11 cellular contexts compared by ENCODE assay signal in the genomic region with DNA sequence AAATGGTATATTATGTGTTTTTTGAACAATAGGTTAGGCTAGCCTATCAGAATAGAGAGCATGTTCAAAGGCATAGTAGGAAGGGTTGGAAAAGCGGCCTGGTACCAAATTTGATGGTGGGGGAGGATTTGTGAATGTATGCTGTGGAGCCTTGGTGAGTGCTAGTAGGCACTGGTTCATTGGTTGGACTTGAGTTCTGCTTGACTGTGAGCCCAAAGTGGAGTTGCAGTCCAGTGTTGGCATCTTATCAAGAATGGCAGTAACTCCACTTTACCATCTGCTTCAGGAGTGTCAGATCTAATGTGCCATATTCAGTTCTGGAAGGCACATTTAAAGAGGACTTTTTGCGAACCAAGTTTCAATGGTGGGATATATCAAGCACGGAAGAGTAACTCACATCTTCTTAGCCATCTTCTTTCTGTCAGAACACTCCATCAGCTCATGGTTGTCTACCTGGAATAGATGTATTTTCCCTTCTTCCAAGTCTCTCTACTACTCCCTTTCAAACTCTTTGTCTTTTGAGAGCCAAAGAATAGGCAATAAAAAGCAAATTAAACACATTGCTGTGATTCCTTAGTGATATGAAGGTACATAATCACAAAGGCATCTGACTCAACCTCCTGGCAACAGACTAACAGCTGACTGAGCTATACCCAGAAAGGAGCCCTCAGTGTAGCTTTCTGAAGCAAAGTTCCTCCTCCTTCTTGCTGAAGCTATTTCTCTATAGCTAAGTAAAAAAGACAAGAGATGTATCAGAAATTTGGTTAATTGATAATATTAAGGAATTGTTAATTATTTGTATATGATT. TPM values are rescaled to one million over a fixed set of nuclear protein-coding genes. Genes with fewer than 3 reads are reported as not detected.
A peak's percentile ranks its signal among the peaks of the same experiment; 100 is the strongest.
DNase-seq lines count a peak whose midpoint lies in the region; ATAC-seq, FAIRE-seq and TF ChIP-seq lines count a peak whose summit lies in the region.
"Had no signal": no experiment of that assay in that cellular context is flagged by ENCODE, and none has a peak within 500 bp of the region (broad histone marks: within the 10 kb centered on the region; RNA-seq: fewer than 3 reads in every experiment).

No MANE protein-coding gene starts in this region.

- H3K4me3 ChIP-seq in cardiac fibroblast (replicated peaks in 1 of 2; ENCODE audit: low read depth in 2 of 2, low read length in 2 of 2) (no peak overlapping the region), pancreas (no peak overlapping the region), testis (no peak overlapping the region)

- ATAC-seq in pancreas, result peak in 3 of 4 donors; percentile 34 to 58 (median 50)

- peak; percentile 54 for DNase-seq in DMS53 (lab: John Stamatoyannopoulos, UW)
- no peak for DNase-seq in DMS53 treated with DMSO at 0.1 percent for 48 hours (lab: John Stamatoyannopoulos, UW; ENCODE audit: unreplicated experiment)
- peak; percentile 9 for DNase-seq in NCI-H2196 treated with DMSO at 0.1 percent for 48 hours (lab: John Stamatoyannopoulos, UW; ENCODE audit: unreplicated experiment)
- DNase-seq in cardiac fibroblast (ENCODE audit: low read depth in 2 of 2), result peak; percentile 36 to 65
- no peak for DNase-seq in pancreas
- no peak for DNase-seq in testis
- DNase-seq in SW480 (ENCODE audit: low spot score), result no peak
- no peak for DNase-seq in activated gamma-delta T cell treated with Interleukin-2 at 50 U/mL for 16 hours
- DNase-seq: activated CD4-positive, CD25-positive, alpha-beta regulatory T cell; cerebellar nuclear complex had no signal

- 95 to 96% methylated on average over 3 of the region's 3 CpGs for WGBS in pancreas, 2 donors
- 89 to 98% methylated on average over 3 of the region's 3 CpGs for WGBS in testis, 2 donors

- H3K4me1 ChIP-seq in pancreas, result peaks cover 18 to 38% (median 27%) of the 10 kb centered on the region in 3 donors
- H3K4me1 ChIP-seq in testis, result peaks cover 8% of the 10 kb centered on the region

- intact Hi-C loops in pancreas (cut with DNase I), result no loop called here
- intact Hi-C loops in testis (cut with DNase I; ENCODE audit: low total_unique reads), result no loop called here

- TF ChIP-seq POLR2A in testis (IDR thresholded peaks at IDR 0.05), result no peak

- TF ChIP-seq CTCF in cardiac fibroblast (IDR thresholded peaks at IDR 0.05; ENCODE audit: low read depth, low read length) (no peak), pancreas (IDR thresholded peaks at IDR 0.05) (no peak), testis (IDR thresholded peaks at IDR 0.05) (no peak)

- no peaks in the 10 kb centered on the region for H3K36me3 ChIP-seq in pancreas
- H3K36me3 ChIP-seq in testis (ENCODE audit: low read depth, missing control alignments), result no peaks in the 10 kb centered on the region

- H3K9me3 ChIP-seq in pancreas, result no peaks in the 10 kb centered on the region
- no peaks in the 10 kb centered on the region for H3K9me3 ChIP-seq in testis

- H3K27me3 ChIP-seq in pancreas (no peaks in the 10 kb centered on the region), testis (no peaks in the 10 kb centered on the region)

- H3K27ac ChIP-seq in pancreas, result no peak overlapping the region
- H3K27ac ChIP-seq in testis, result no peak overlapping the region
- H3K27ac ChIP-seq: 22Rv1 had no signal

- FAIRE-seq in pancreas (lab: Jason Lieb, UNC), result no peak

RNA-seq across cellular contexts. Expression of a gene that starts 21.7 kb away (rescaled TPM):
- total RNA-seq in pancreas, result 10 to 100 TPM in 2 of 6 donors, 1 to 10 TPM in 4; 5.9 to 14.2 (median 8.3) TPM
- polyA plus RNA-seq in pancreas, result 1 to 10 TPM; 1.7 to 3.1 TPM
- 10 to 100 TPM; 20.5 to 42.1 TPM for total RNA-seq in testis
- 29.7 TPM for polyA plus RNA-seq in testis (ENCODE audit: insufficient read depth, low read depth, low replicate concordance)

Comparison
In these comparisons a context has a peak if more than half of its experiments do, and no peak if none do; other contexts are left out.
1. DNase-seq: peak in DMS53 (single experiment), NCI-H2196 treated with DMSO at 0.1 percent for 48 hours (single experiment) and cardiac fibroblast (2 of 2); none in DMS53 treated with DMSO at 0.1 percent for 48 hours (single experiment), pancreas (0 of 6), testis (single experiment), SW480 (single experiment) and activated gamma-delta T cell treated with Interleukin-2 at 50 U/mL for 16 hours (single experiment).